ENCODE assay signal across 2 cellular contexts in the genomic region with DNA sequence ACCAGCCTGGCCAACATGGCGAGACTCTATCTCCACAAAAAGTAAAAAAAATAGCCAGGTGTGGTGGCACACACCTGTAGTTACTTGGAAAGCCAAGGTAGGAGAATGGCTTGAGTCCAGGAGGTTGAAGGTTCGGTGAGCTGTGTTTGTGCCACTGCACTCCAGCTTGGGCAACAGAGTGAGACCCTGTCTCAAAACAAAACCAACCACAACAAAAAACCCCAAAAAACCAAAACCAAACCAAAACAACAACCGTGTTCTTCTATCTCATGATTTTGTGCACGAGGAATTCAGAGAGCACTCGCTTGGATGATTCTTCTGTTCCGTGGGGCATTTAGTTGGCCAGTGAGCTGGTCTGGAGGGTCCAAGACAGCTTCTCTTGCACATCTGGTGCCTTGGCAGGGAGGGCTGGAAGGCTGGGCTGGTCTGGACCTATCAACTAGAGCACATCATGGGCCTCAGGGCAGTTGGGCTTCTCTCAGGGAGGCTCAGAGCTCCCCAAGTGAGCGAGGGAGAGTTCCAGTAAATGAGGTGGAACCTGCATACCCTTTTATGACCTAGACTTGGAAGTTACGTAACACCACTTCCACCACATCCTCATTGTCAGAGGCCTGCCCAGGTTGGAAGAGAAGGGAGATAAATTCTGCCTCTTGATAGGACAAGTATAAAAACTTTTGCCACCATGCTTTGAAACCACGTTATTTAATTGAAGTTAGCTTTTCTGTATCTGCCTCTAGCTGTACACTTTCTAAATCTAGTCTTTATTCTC.
TF ChIP-seq lines count a peak whose summit lies in the region.

No MANE protein-coding gene starts in this region.

TF ChIP-seq in IMR-90, 13 proteins besides CTCF, POLR2A, EP300 and RAD21:
- no peak for TF ChIP-seq RFX5 (IDR thresholded peaks at IDR 0.05; ENCODE audit: low read depth, low read length)
- no peak for TF ChIP-seq BHLHE40 (IDR thresholded peaks at IDR 0.05; ENCODE audit: low read depth, low read length)
- TF ChIP-seq CEBPB (IDR thresholded peaks at IDR 0.05; ENCODE audit: low read depth, low read length), result peak; percentile 54; the same call in 1 of the 2 replicates
- TF ChIP-seq MXI1 (IDR thresholded peaks at IDR 0.05; ENCODE audit: borderline replicate concordance, low read depth, low read length), result no peak
TF ChIP-seq in IMR-90: peak in this region for 1.

TF ChIP-seq in K562, 482 proteins besides CTCF, POLR2A, EP300 and RAD21:
- TF ChIP-seq PHF20 (IDR thresholded peaks at IDR 0.05; ENCODE audit: partially characterized antibody) (no peak), CEBPB (tag; IDR thresholded peaks at IDR 0.05) (0 out of 2 replicates have a peak, but pooled peaks have one; percentile 12)
